Comparison of ENCODE assay signal across 20 cellular contexts in the genomic region with DNA sequence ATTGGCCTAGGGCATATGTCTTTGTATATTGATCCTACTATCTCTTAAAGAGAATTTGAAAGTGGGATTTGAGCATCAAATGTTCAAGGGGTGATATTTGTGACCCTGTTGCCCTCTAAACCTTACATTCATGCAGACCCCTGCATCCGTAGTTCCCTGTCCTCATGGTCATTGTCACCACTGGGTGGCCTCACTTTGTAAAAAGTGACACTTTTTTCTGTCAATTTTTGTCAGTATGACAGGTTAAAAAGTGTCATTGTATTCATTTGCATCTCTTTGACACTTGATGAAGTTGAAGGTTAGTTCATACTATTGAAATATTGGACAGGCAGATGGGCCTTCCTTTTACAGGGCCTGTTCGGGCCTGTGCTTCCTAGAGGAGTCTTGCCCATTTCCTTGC. TPM values are rescaled to one million over a fixed set of nuclear protein-coding genes. Genes with fewer than 3 reads are reported as not detected.
DNase-seq lines count a peak whose midpoint lies in the region; ATAC-seq and TF ChIP-seq lines count a peak whose summit lies in the region.
"Had no signal": no experiment of that assay in that cellular context is flagged by ENCODE, and none has a peak within 500 bp of the region (broad histone marks: within the 10 kb centered on the region; RNA-seq: fewer than 3 reads in every experiment).

No MANE protein-coding gene starts in this region.

- no peaks in the 10 kb centered on the region for H3K36me3 ChIP-seq in endodermal cell (ENCODE audit: control insufficient read depth, insufficient read depth, low read length)
- H3K36me3 ChIP-seq in gastrocnemius medialis: no peaks in the 10 kb centered on the region
- no peaks in the 10 kb centered on the region for H3K36me3 ChIP-seq in mammary epithelial cell (ENCODE audit: insufficient read depth, low read length)
- H3K36me3 ChIP-seq: HAP-1 had no signal

- H3K27me3 ChIP-seq in endodermal cell (ENCODE audit: control insufficient read depth, insufficient read depth, low read length, poor library complexity, severe bottlenecking): no peaks in the 10 kb centered on the region
- H3K27me3 ChIP-seq in gastrocnemius medialis: no peaks in the 10 kb centered on the region
- no peaks in the 10 kb centered on the region for H3K27me3 ChIP-seq in mammary epithelial cell (ENCODE audit: insufficient read depth, low read length)

- H3K9me3 ChIP-seq in endodermal cell (ENCODE audit: control insufficient read depth, low read length): no peaks in the 10 kb centered on the region
- H3K9me3 ChIP-seq in gastrocnemius medialis: no peaks in the 10 kb centered on the region
- H3K9me3 ChIP-seq in mammary epithelial cell (replicated peaks; ENCODE audit: insufficient read depth, low read length): no peaks in the 10 kb centered on the region
- H3K9me3 ChIP-seq: A549, Caco-2, HAP-1 had no signal

- no peak overlapping the region for H3K4me2 ChIP-seq in mammary epithelial cell (ENCODE audit: insufficient read depth, low read depth, low read length)
- H3K4me2 ChIP-seq: A549 had no signal

- CTCF ChIA-PET in mammary epithelial cell (lab: Charles Lee; ENCODE audit: low non-redundant PET): no interaction called here

- H2AFZ ChIP-seq in mammary epithelial cell (ENCODE audit: low read depth, low read length): no peak overlapping the region
- H2AFZ ChIP-seq: GM23248 had no signal

- H3K4me1 Mint-ChIP-seq in endodermal cell: peaks cover 5% of the 10 kb centered on the region
- H3K4me1 Mint-ChIP-seq in progenitor cell of endocrine pancreas (ENCODE audit: low read depth): no peaks in the 10 kb centered on the region

- H3K27me3 Mint-ChIP-seq in endodermal cell (ENCODE audit: insufficient read depth) (no peaks in the 10 kb centered on the region), progenitor cell of endocrine pancreas (peaks cover 7% of the 10 kb centered on the region)
- H3K27me3 Mint-ChIP-seq: CD4-positive, alpha-beta T cell had no signal

- DNase-seq in activated effector memory CD4-positive, alpha-beta T cell treated with anti-CD3 and anti-CD28 coated beads, Interleukin-2, amount 50 U/mL, for 16 hours: peak; percentile 4
- DNase-seq in activated effector memory CD4-positive, alpha-beta T cell treated with Interleukin-2 at 50 U/mL for 16 hours: no peak
- DNase-seq in endodermal cell (no peak), gastrocnemius medialis (no peak), progenitor cell of endocrine pancreas (ENCODE audit: low spot score, unreplicated experiment) (no peak), mammary epithelial cell (no peak)
- DNase-seq: AML-193; Caco-2; CD4-positive, alpha-beta T cell; GDM1; GM23248 had no signal

- H3K4me3 ChIP-seq in endodermal cell (ENCODE audit: low read length): no peak overlapping the region
- H3K4me3 ChIP-seq in gastrocnemius medialis: no peak overlapping the region
- H3K4me3 ChIP-seq in mammary epithelial cell (replicated peaks in 1 of 3; ENCODE audit: insufficient read depth in 1 of 3, low read depth in 2 of 3, low read length in 3 of 3): no peak overlapping the region
- H3K4me3 ChIP-seq: A549, GM23248, HAP-1 had no signal

- H3K4me3 Mint-ChIP-seq in endodermal cell: no peak overlapping the region
- no peak overlapping the region for H3K4me3 Mint-ChIP-seq in progenitor cell of endocrine pancreas (ENCODE audit: low read depth)
- H3K4me3 Mint-ChIP-seq: CD4-positive, alpha-beta T cell had no signal

- no peaks in the 10 kb centered on the region for H3K4me1 ChIP-seq in endodermal cell (ENCODE audit: control insufficient read depth, insufficient read depth, low read length)
- H3K4me1 ChIP-seq in gastrocnemius medialis: peaks cover 36 to 37% of the 10 kb centered on the region in 2 donors
- H3K4me1 ChIP-seq in mammary epithelial cell (ENCODE audit: insufficient read depth, low read length): no peaks in the 10 kb centered on the region
- H3K4me1 ChIP-seq: A549, Caco-2, HAP-1 had no signal

- H4K20me1 ChIP-seq in mammary epithelial cell (ENCODE audit: insufficient read depth, low read length): no peaks in the 10 kb centered on the region

- H3K36me3 Mint-ChIP-seq in endodermal cell (ENCODE audit: low read depth) (no peaks in the 10 kb centered on the region), progenitor cell of endocrine pancreas (ENCODE audit: insufficient read depth) (no peaks in the 10 kb centered on the region)

- 84 to 92% methylated on average over 2 of the region's 2 CpGs for WGBS in endodermal cell (ENCODE audit: insufficient coverage in 1 of 2, insufficient read length in 1 of 2), 2 experiments
- WGBS in mammary epithelial cell (ENCODE audit: low coverage, missing lambda C conversion rate): 74% methylated on average over 2 of the region's 2 CpGs

- H3K9ac ChIP-seq in endodermal cell (ENCODE audit: extremely low read depth, low read length, poor library complexity, severe bottlenecking) (no peak overlapping the region), mammary epithelial cell (ENCODE audit: insufficient read depth, low read length) (no peak overlapping the region)
- H3K9ac ChIP-seq: GM23248 had no signal

- BruUV-seq in mammary epithelial cell (replicated peaks; lab: Mats Ljungman, UMichigan): no TSS peak

- in situ Hi-C loops in gastrocnemius medialis (cut with MboI; ENCODE audit: low sequenced_read_pairs in 4 of 4): no loop called here
- in situ Hi-C loops in mammary epithelial cell (cut with MboI; ENCODE audit: low sequenced_read_pairs in 2 of 2): no loop called here

- no peak for TF ChIP-seq POLR2A in gastrocnemius medialis (IDR thresholded peaks at IDR 0.05)

- peaks cover 9% of the 10 kb centered on the region for H3K9me3 Mint-ChIP-seq in endodermal cell
- no peaks in the 10 kb centered on the region for H3K9me3 Mint-ChIP-seq in progenitor cell of endocrine pancreas (ENCODE audit: low read depth)
- H3K9me3 Mint-ChIP-seq: CD4-positive, alpha-beta T cell had no signal

- ATAC-seq in gastrocnemius medialis: peak in 1 of 2 donors; percentile 7
- no peak for ATAC-seq in GM18498 (IDR thresholded peaks at IDR 0.05; ENCODE audit: unreplicated experiment)
- ATAC-seq in GM19467 (IDR thresholded peaks at IDR 0.05; ENCODE audit: unreplicated experiment): no peak
- ATAC-seq: A549 had no signal

- H3K27ac ChIP-seq in endodermal cell (ENCODE audit: low read depth, low read length) (no peak overlapping the region), gastrocnemius medialis (peak overlapping the region; percentile 83 to 88 (median 84)), mammary epithelial cell (ENCODE audit: insufficient read depth, low read depth, low read length) (no peak overlapping the region)
- H3K27ac ChIP-seq: 22Rv1, A549, C4-2B, GM23248 had no signal

- intact Hi-C loops in gastrocnemius medialis (cut with DNase I; ENCODE audit: low total_unique reads): no loop called here
- intact Hi-C loops in mammary epithelial cell (cut with micrococcal nuclease): no loop called here

- peak; percentile 54 for TF ChIP-seq CTCF in endodermal cell (conservative IDR thresholded peaks at IDR 0.05)
- TF ChIP-seq CTCF in gastrocnemius medialis (IDR thresholded peaks at IDR 0.05 in 4 of 5, conservative IDR thresholded peaks at IDR 0.05 in 1 of 5): peak in 1 of 5 experiments; percentile 26
- no peak for TF ChIP-seq CTCF in progenitor cell of endocrine pancreas (IDR thresholded peaks at IDR 0.05; ENCODE audit: unreplicated experiment)
- no peak for TF ChIP-seq CTCF in mammary epithelial cell (conservative IDR thresholded peaks at IDR 0.05 in 1 of 2, IDR thresholded peaks at IDR 0.05 in 1 of 2; ENCODE audit: extremely low read depth in 1 of 2, insufficient read depth in 1 of 2, low read depth in 1 of 2, low read length in 2 of 2)

- dilution Hi-C loops in mammary epithelial cell (cut with HindIII; ENCODE audit: low sequenced_read_pairs): no loop called here

- no peaks in the 10 kb centered on the region for H3K79me2 ChIP-seq in mammary epithelial cell (ENCODE audit: insufficient read depth, low read length)

- H3K27ac Mint-ChIP-seq in endodermal cell (no peak overlapping the region), progenitor cell of endocrine pancreas (no peak overlapping the region)
- H3K27ac Mint-ChIP-seq: CD4-positive, alpha-beta T cell had no signal

RNA-seq across cellular contexts. Expression of gene KLF15, which starts 12.3 kb away (rescaled TPM):
- total RNA-seq in endodermal cell (10 to 100 TPM; 20.7 to 31.1 TPM), gastrocnemius medialis (100 to 1,000 TPM in 2 of 4 donors, 10 to 100 TPM in 2; 75.1 to 157 (median 106) TPM), progenitor cell of endocrine pancreas (16.4 and 17.7 TPM in 2 replicates), mammary epithelial cell (under 1 TPM; 0.17 to 0.61 TPM)
- 7.3 TPM for polyA plus RNA-seq in endodermal cell (2013, experiment 1 of 2)
- 5.6 TPM for polyA plus RNA-seq in endodermal cell (2013, experiment 2 of 2)
- 0.05 TPM for polyA plus RNA-seq in mammary epithelial cell
- not detected for polyA minus RNA-seq in mammary epithelial cell
- polyA plus RNA-seq: A549 had no signal

RNA-seq across cellular contexts. Expression of gene CFAP100, which starts 25.2 kb away (rescaled TPM):
- total RNA-seq in endodermal cell (under 1 TPM; 0.44 to 0.66 TPM), gastrocnemius medialis (not detected), progenitor cell of endocrine pancreas (0.79 and 1.00 TPM in 2 replicates), mammary epithelial cell (not detected)
- polyA plus RNA-seq in endodermal cell (2013, experiment 1 of 2): 2.6 TPM
- 1.6 TPM for polyA plus RNA-seq in endodermal cell (2013, experiment 2 of 2)
- polyA plus RNA-seq in mammary epithelial cell: not detected
- not detected for polyA minus RNA-seq in mammary epithelial cell
- total RNA-seq: Caco-2; CD4-positive, alpha-beta T cell; Daoy; GM23248; H4 had no signal
- polyA plus RNA-seq: A549, BJ, GM23248 had no signal

Comparison
In these comparisons a context has a peak if more than half of its experiments do, and no peak if none do; other contexts are left out.
1. H3K27ac ChIP-seq: peak in gastrocnemius medialis (4 of 4); none in endodermal cell (single experiment) and mammary epithelial cell (single experiment).
2. RNA of gene KLF15, which starts 12.3 kb away (total RNA-seq): 75.1 to 157 TPM in gastrocnemius medialis, 20.7 to 31.1 TPM in endodermal cell and 16.4 to 17.7 TPM in progenitor cell of endocrine pancreas; 0.17 to 0.61 TPM in mammary epithelial cell; every median in the first group is over 10 times any median in the second.